In the genomic region with DNA sequence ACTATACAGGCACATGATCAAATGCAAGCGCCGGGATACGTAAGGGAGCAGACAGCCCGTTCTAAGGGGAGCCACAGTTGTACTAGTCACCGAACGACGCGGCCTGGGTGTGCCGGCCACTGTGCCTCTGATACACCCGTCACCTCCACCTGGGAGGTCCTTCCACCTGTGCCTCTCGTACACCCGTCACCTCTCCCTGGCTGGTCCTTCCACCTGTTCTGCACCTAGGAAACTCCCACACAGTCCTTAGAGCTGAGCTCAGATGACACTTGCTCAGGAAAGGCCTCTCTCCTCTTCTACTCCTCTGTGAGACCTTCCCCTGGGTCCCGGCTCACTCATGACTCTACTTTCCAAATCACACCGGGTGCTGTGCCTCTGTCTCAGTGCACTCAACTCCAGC, we compare ENCODE assay signal across 27 cellular contexts.
"Had no signal": no experiment of that assay in that cellular context is flagged by ENCODE, and none has a peak within 500 bp of the region (broad histone marks: within the 10 kb centered on the region; RNA-seq: fewer than 3 reads in every experiment).

No MANE protein-coding gene starts in this region.

- H3K27ac Mint-ChIP-seq: activated B cell treated with CpG ODN at 0.5 μM for 24 hours; activated naive CD4-positive, alpha-beta T cell treated with anti-CD3 and anti-CD28 coated beads, Interleukin-2, amount 10 ng/mL, durations not matched to agents 7 days and 5 days; activated naive CD8-positive, alpha-beta T cell treated with anti-CD3 and anti-CD28 coated beads, Interleukin-2, amount 10 ng/mL, durations not matched to agents 7 days and 5 days; dendritic cell treated with granulocyte-macrophage colony-stimulating factor and Interleukin-4, amounts not matched to agents 40 ng/mL and 50 ng/mL, for 4 days; stimulated activated naive B cell treated with anti-CD40 and anti-IgM and Interleukin-4, amounts not matched to agents 10 μg/mL and 1 μg/mL and 100 μg/mL, for 72 hours; T-helper 2 cell treated with Interferon-gamma antibody and Interleukin-4, amounts not matched to agents 5 μg/mL and 100 μg/mL, for 36 hours had no signal

- DNase-seq: activated B cell treated with CpG ODN at 0.5 μM for 24 hours; activated CD4-positive, alpha-beta T cell treated with anti-CD3 and anti-CD28 coated beads, Interleukin-2, amount 50 U/mL, for 1 hour; activated effector memory CD4-positive, alpha-beta T cell treated with anti-CD3 and anti-CD28 coated beads, Interleukin-2, amount 50 U/mL, for 16 hours; activated naive CD4-positive, alpha-beta T cell treated with anti-CD3 and anti-CD28 coated beads, Interleukin-2, amount 10 ng/mL, durations not matched to agents 7 days and 5 days; activated naive CD8-positive, alpha-beta T cell treated with anti-CD3 and anti-CD28 coated beads, Interleukin-2, amount 10 ng/mL, durations not matched to agents 7 days and 5 days; activated T-cell treated with anti-CD3 and anti-CD28 coated beads for 4 hours; central memory CD4-positive, alpha-beta T cell; esophagus squamous epithelium; foreskin melanocyte; heart right ventricle; mesendoderm; mucosa of descending colon; nucleus accumbens; stimulated activated CD4-positive, alpha-beta T cell treated with anti-CD3 and anti-CD28 coated beads, Interleukin-1b, Interleukin-23, amount 100 ng/mL, for 48 hours; stimulated activated CD4-positive, alpha-beta T cell treated with anti-CD3 and anti-CD28 coated beads, Interleukin-4, amount 100 ng/mL, for 4 hours; stimulated activated CD8-positive, alpha-beta memory T cell treated with anti-CD3 and anti-CD28 coated beads, Interleukin-4, amount 100 ng/mL, for 48 hours; stimulated activated naive B cell treated with anti-CD40 and anti-IgM and Interleukin-4, amounts not matched to agents 10 μg/mL and 1 μg/mL and 100 μg/mL, for 72 hours; stomach; T-helper 1 cell; tibial artery had no signal

- H3K27ac ChIP-seq: ascending aorta, esophagus squamous epithelium, heart right ventricle, left lung, stomach, tibial artery had no signal

- H3K27me3 Mint-ChIP-seq: activated naive CD8-positive, alpha-beta T cell treated with anti-CD3 and anti-CD28 coated beads, Interleukin-2, amount 10 ng/mL, durations not matched to agents 7 days and 5 days; dendritic cell treated with granulocyte-macrophage colony-stimulating factor and Interleukin-4, amounts not matched to agents 40 ng/mL and 50 ng/mL, for 4 days had no signal

- H3K4me3 Mint-ChIP-seq: activated B cell treated with CpG ODN at 0.5 μM for 24 hours; activated naive CD4-positive, alpha-beta T cell treated with anti-CD3 and anti-CD28 coated beads, Interleukin-2, amount 10 ng/mL, durations not matched to agents 7 days and 5 days; activated naive CD8-positive, alpha-beta T cell treated with anti-CD3 and anti-CD28 coated beads, Interleukin-2, amount 10 ng/mL, durations not matched to agents 7 days and 5 days; dendritic cell treated with granulocyte-macrophage colony-stimulating factor and Interleukin-4, amounts not matched to agents 40 ng/mL and 50 ng/mL, for 4 days; stimulated activated naive B cell treated with anti-CD40 and anti-IgM and Interleukin-4, amounts not matched to agents 10 μg/mL and 1 μg/mL and 100 μg/mL, for 72 hours; T-helper 2 cell treated with Interferon-gamma antibody and Interleukin-4, amounts not matched to agents 5 μg/mL and 100 μg/mL, for 36 hours had no signal

- ATAC-seq: heart right ventricle; left lung; mucosa of descending colon; stimulated activated naive B cell treated with anti-CD40 and anti-IgM and Interleukin-4, amounts not matched to agents 10 μg/mL and 1 μg/mL and 100 μg/mL, for 72 hours had no signal

- H3K27me3 ChIP-seq: ascending aorta, heart right ventricle, left lung, tibial artery had no signal

- H3K9me3 ChIP-seq: ascending aorta, esophagus squamous epithelium, heart right ventricle, left lung, mucosa of descending colon, stomach, tibial artery had no signal

- H3K4me2 ChIP-seq: smooth muscle cell had no signal

- FAIRE-seq: islet of Langerhans had no signal

- H3K36me3 Mint-ChIP-seq: activated naive CD4-positive, alpha-beta T cell treated with anti-CD3 and anti-CD28 coated beads, Interleukin-2, amount 10 ng/mL, durations not matched to agents 7 days and 5 days; activated naive CD8-positive, alpha-beta T cell treated with anti-CD3 and anti-CD28 coated beads, Interleukin-2, amount 10 ng/mL, durations not matched to agents 7 days and 5 days; stimulated activated naive B cell treated with anti-CD40 and anti-IgM and Interleukin-4, amounts not matched to agents 10 μg/mL and 1 μg/mL and 100 μg/mL, for 72 hours had no signal

- H3K4me1 Mint-ChIP-seq: activated B cell treated with CpG ODN at 0.5 μM for 24 hours; activated naive CD4-positive, alpha-beta T cell treated with anti-CD3 and anti-CD28 coated beads, Interleukin-2, amount 10 ng/mL, durations not matched to agents 7 days and 5 days; activated naive CD8-positive, alpha-beta T cell treated with anti-CD3 and anti-CD28 coated beads, Interleukin-2, amount 10 ng/mL, durations not matched to agents 7 days and 5 days; stimulated activated naive B cell treated with anti-CD40 and anti-IgM and Interleukin-4, amounts not matched to agents 10 μg/mL and 1 μg/mL and 100 μg/mL, for 72 hours had no signal

- H3K9me3 Mint-ChIP-seq: activated B cell treated with CpG ODN at 0.5 μM for 24 hours; activated naive CD4-positive, alpha-beta T cell treated with anti-CD3 and anti-CD28 coated beads, Interleukin-2, amount 10 ng/mL, durations not matched to agents 7 days and 5 days; activated naive CD8-positive, alpha-beta T cell treated with anti-CD3 and anti-CD28 coated beads, Interleukin-2, amount 10 ng/mL, durations not matched to agents 7 days and 5 days; dendritic cell treated with granulocyte-macrophage colony-stimulating factor and Interleukin-4, amounts not matched to agents 40 ng/mL and 50 ng/mL, for 4 days; stimulated activated naive B cell treated with anti-CD40 and anti-IgM and Interleukin-4, amounts not matched to agents 10 μg/mL and 1 μg/mL and 100 μg/mL, for 72 hours; T-helper 2 cell treated with Interferon-gamma antibody and Interleukin-4, amounts not matched to agents 5 μg/mL and 100 μg/mL, for 36 hours had no signal

- H3K36me3 ChIP-seq: ascending aorta, esophagus squamous epithelium, heart right ventricle, left lung, stomach, tibial artery had no signal

- H3K4me3 ChIP-seq: ascending aorta, esophagus squamous epithelium, heart right ventricle, left lung, lung, mucosa of descending colon, smooth muscle cell, stomach, tibial artery had no signal
